8 cellular contexts compared by ENCODE assay signal in genomic region chr12:69239922-69240624, GRCh38. TPM values are rescaled to one million over a fixed set of nuclear protein-coding genes. Genes with fewer than 3 reads are reported as not detected.
DNase-seq lines count a peak whose midpoint lies in the region; ATAC-seq and TF ChIP-seq lines count a peak whose summit lies in the region.

No MANE protein-coding gene starts in this region.

- H3K9me3 Mint-ChIP-seq in activated T-helper 1 cell treated with anti-CD3 and anti-CD28 coated beads, Interleukin-12 subunit alpha, Interleukin-12 subunit beta, Interleukin-2, Interleukin-4 antibody, amounts not matched to agents 30 ng/mL and 10 ng/mL and 1 ng/mL, durations not matched to agents 14 hours and 24 hours and 36 hours = no peaks in the 10 kb centered on the region
- no peaks in the 10 kb centered on the region for H3K9me3 Mint-ChIP-seq in naive thymus-derived CD8-positive, alpha-beta T cell

- TF ChIP-seq CTCF in AG04449 (IDR thresholded peaks at IDR 0.05; ENCODE audit: insufficient read depth, low read length, missing control alignments) = no peak

- CTCF ChIA-PET in AG04449 (lab: Yijun Ruan, JAX) = interaction anchor here (1.6 kb wide), 1 partner anchor 84 kb away, joined by 3 read pairs; no protein-coding TSS in a partner anchor

- peak overlapping the region; percentile 100 for H3K4me3 Mint-ChIP-seq in activated T-helper 1 cell treated with anti-CD3 and anti-CD28 coated beads, Interleukin-12 subunit alpha, Interleukin-12 subunit beta, Interleukin-2, Interleukin-4 antibody, amounts not matched to agents 30 ng/mL and 10 ng/mL and 1 ng/mL, durations not matched to agents 14 hours and 24 hours and 36 hours
- peak overlapping the region; percentile 92 to 100 (median 98) for H3K4me3 Mint-ChIP-seq in naive thymus-derived CD8-positive, alpha-beta T cell

- H3K27ac Mint-ChIP-seq in activated T-helper 1 cell treated with anti-CD3 and anti-CD28 coated beads, Interleukin-12 subunit alpha, Interleukin-12 subunit beta, Interleukin-2, Interleukin-4 antibody, amounts not matched to agents 30 ng/mL and 10 ng/mL and 1 ng/mL, durations not matched to agents 14 hours and 24 hours and 36 hours = peak overlapping the region; percentile 99
- peak overlapping the region; percentile 97 to 99 (median 99) for H3K27ac Mint-ChIP-seq in naive thymus-derived CD8-positive, alpha-beta T cell

- POLR2A ChIA-PET in AG04449 (lab: Yijun Ruan, JAX) = no interaction called here
- POLR2A ChIA-PET in naive thymus-derived CD8-positive, alpha-beta T cell (lab: Charles Lee) = interaction anchor here (1.2 to 2.2 kb wide), 10 partner anchors 8 to 1971 kb away, joined by 3 to 17 read pairs (median 5); partner anchors contain the start of genes CAND1, CCT2 and RAB3IP

- H3K4me3 ChIP-seq in AG04449 (ENCODE audit: low read depth, low read length) = peak overlapping the region; percentile 73

- DNase-seq in AG04449 (ENCODE audit: low read depth, low spot score) = no peak
- DNase-seq in NCI-H69 (lab: John Stamatoyannopoulos, UW) = peak; percentile 76
- peak; percentile 38 for DNase-seq in activated T-helper 1 cell treated with anti-CD3 and anti-CD28 coated beads, Interleukin-12 subunit alpha, Interleukin-12 subunit beta, Interleukin-2, Interleukin-4 antibody, amounts not matched to agents 30 ng/mL and 10 ng/mL and 1 ng/mL, durations not matched to agents 14 hours and 24 hours and 36 hours (ENCODE audit: low spot score)
- peak; percentile 18 for DNase-seq in fibroblast of gingiva (ENCODE audit: low read depth)
- DNase-seq in naive thymus-derived CD8-positive, alpha-beta T cell = peak; percentile 30 to 72 (median 51)
- peak; percentile 57 for DNase-seq in stimulated activated naive CD8-positive, alpha-beta T cell treated with anti-CD3 and anti-CD28 coated beads, Interleukin-15, Interleukin-2, amounts not matched to agents 100 U/mL and 50 U/mL, for 24 hours

- peaks cover 47% of the 10 kb centered on the region for H3K4me1 Mint-ChIP-seq in activated T-helper 1 cell treated with anti-CD3 and anti-CD28 coated beads, Interleukin-12 subunit alpha, Interleukin-12 subunit beta, Interleukin-2, Interleukin-4 antibody, amounts not matched to agents 30 ng/mL and 10 ng/mL and 1 ng/mL, durations not matched to agents 14 hours and 24 hours and 36 hours (ENCODE audit: low read depth)
- H3K4me1 Mint-ChIP-seq in naive thymus-derived CD8-positive, alpha-beta T cell = peaks cover 18 to 61% (median 51%) of the 10 kb centered on the region in 4 donors

- peaks cover 7% of the 10 kb centered on the region for H3K27me3 Mint-ChIP-seq in activated T-helper 1 cell treated with anti-CD3 and anti-CD28 coated beads, Interleukin-12 subunit alpha, Interleukin-12 subunit beta, Interleukin-2, Interleukin-4 antibody, amounts not matched to agents 30 ng/mL and 10 ng/mL and 1 ng/mL, durations not matched to agents 14 hours and 24 hours and 36 hours (ENCODE audit: insufficient read depth)
- H3K27me3 Mint-ChIP-seq in naive thymus-derived CD8-positive, alpha-beta T cell = no peaks in the 10 kb centered on the region

- intact Hi-C loops in activated T-helper 1 cell treated with anti-CD3 and anti-CD28 coated beads, Interleukin-12 subunit alpha, Interleukin-12 subunit beta, Interleukin-2, Interleukin-4 antibody, amounts not matched to agents 30 ng/mL and 10 ng/mL and 1 ng/mL, durations not matched to agents 14 hours and 24 hours and 36 hours (cut with micrococcal nuclease) = loop anchor here (1.0 to 10.0 kb wide), 10 partner anchors 14 to 1965 kb away; partner anchors contain the start of genes CCT2, MDM2, RAB3IP and SLC35E3

- ATAC-seq in GM18520 (IDR thresholded peaks at IDR 0.05; ENCODE audit: unreplicated experiment) (peak; percentile 30), HG03066 (IDR thresholded peaks at IDR 0.05; ENCODE audit: low read depth, unreplicated experiment) (peak; percentile 27)
- ATAC-seq in naive thymus-derived CD8-positive, alpha-beta T cell = peak; percentile 33 to 40
- ATAC-seq in stimulated activated naive CD8-positive, alpha-beta T cell treated with anti-CD3 and anti-CD28 coated beads, Interleukin-15, Interleukin-2, amounts not matched to agents 100 U/mL and 50 U/mL, for 24 hours = peak; percentile 38

- peaks cover 14% of the 10 kb centered on the region for H3K36me3 Mint-ChIP-seq in activated T-helper 1 cell treated with anti-CD3 and anti-CD28 coated beads, Interleukin-12 subunit alpha, Interleukin-12 subunit beta, Interleukin-2, Interleukin-4 antibody, amounts not matched to agents 30 ng/mL and 10 ng/mL and 1 ng/mL, durations not matched to agents 14 hours and 24 hours and 36 hours (ENCODE audit: low read depth)
- peaks cover 0 to 8% (median 0%) of the 10 kb centered on the region in 3 donors for H3K36me3 Mint-ChIP-seq in naive thymus-derived CD8-positive, alpha-beta T cell

RNA-seq across cellular contexts. Expression of gene CPSF6, which starts 0.7 kb away (rescaled TPM):
- 114 and 115 TPM in 2 replicates for total RNA-seq in activated T-helper 1 cell treated with anti-CD3 and anti-CD28 coated beads, Interleukin-12 subunit alpha, Interleukin-12 subunit beta, Interleukin-2, Interleukin-4 antibody, amounts not matched to agents 30 ng/mL and 10 ng/mL and 1 ng/mL, durations not matched to agents 14 hours and 24 hours and 36 hours
- total RNA-seq in naive thymus-derived CD8-positive, alpha-beta T cell = 100 to 1,000 TPM; 113 to 114 TPM
- 10 to 100 TPM; 36.6 to 55.4 (median 46.0) TPM for polyA plus RNA-seq in naive thymus-derived CD8-positive, alpha-beta T cell
